ENCODE assay signal across 9 cellular contexts in the genomic region with DNA sequence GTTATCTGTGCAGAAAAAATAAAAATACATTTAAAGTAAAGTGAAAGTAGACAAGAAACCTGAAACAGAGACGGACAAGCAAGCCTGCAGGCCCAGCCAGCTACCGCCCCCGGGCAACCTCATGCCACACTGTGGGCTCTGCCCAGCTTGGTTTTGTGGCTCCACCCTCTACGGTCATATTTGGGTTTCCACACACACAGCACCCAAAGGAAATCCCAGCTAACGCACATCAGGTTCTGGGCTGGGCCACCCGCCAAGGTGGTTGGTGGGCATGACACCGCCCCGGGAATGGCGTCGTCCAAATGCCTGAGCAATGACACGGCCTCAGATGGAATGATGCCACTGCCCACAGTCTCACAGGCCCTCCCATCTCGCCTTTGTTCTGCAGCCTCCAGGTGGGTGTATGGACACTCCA. TPM values are rescaled to one million over a fixed set of nuclear protein-coding genes. Genes with fewer than 3 reads are reported as not detected.
DNase-seq lines count a peak whose midpoint lies in the region; ATAC-seq and TF ChIP-seq lines count a peak whose summit lies in the region.
"Had no signal": no experiment of that assay in that cellular context is flagged by ENCODE, and none has a peak within 500 bp of the region (broad histone marks: within the 10 kb centered on the region; RNA-seq: fewer than 3 reads in every experiment).

No MANE protein-coding gene starts in this region.

- H3K27me3 ChIP-seq in Panc1 (ENCODE audit: control insufficient read depth, insufficient read depth, low read length): no peaks in the 10 kb centered on the region

- H3K9me3 ChIP-seq in Panc1 (ENCODE audit: control insufficient read depth, insufficient read depth, low read depth, low read length): no peaks in the 10 kb centered on the region

- no peaks in the 10 kb centered on the region for H3K9me3 Mint-ChIP-seq in activated naive CD8-positive, alpha-beta T cell treated with anti-CD3 and anti-CD28 coated beads, Interleukin-2, amount 50 U/mL, for 24 hours

- H3K4me1 ChIP-seq in Panc1 (ENCODE audit: control insufficient read depth, insufficient read depth, low read length): peaks cover 7% of the 10 kb centered on the region; the same call in 1 of the 2 replicates

- peak; percentile 85 for ATAC-seq in Panc1
- ATAC-seq in activated naive CD8-positive, alpha-beta T cell treated with anti-CD3 and anti-CD28 coated beads, Interleukin-2, amount 50 U/mL, for 24 hours: peak; percentile 87
- ATAC-seq in Right ventricle myocardium inferior: no peak

- no peaks in the 10 kb centered on the region for H3K27me3 Mint-ChIP-seq in activated naive CD8-positive, alpha-beta T cell treated with anti-CD3 and anti-CD28 coated beads, Interleukin-2, amount 50 U/mL, for 24 hours

- H3K36me3 Mint-ChIP-seq in activated naive CD8-positive, alpha-beta T cell treated with anti-CD3 and anti-CD28 coated beads, Interleukin-2, amount 50 U/mL, for 24 hours (ENCODE audit: low read depth): no peaks in the 10 kb centered on the region

- CTCF ChIA-PET in Panc1 (lab: Charles Lee) (no interaction called here), HEK293T (lab: Yijun Ruan, JAX) (no interaction called here)

- TF ChIP-seq CTCF in AG09309 (IDR thresholded peaks at IDR 0.05; ENCODE audit: control insufficient read depth, insufficient read depth, low read depth, low read length, missing control alignments) (no peak), Panc1 (IDR thresholded peaks at IDR 0.05) (no peak)

- H3K4me3 Mint-ChIP-seq in activated naive CD8-positive, alpha-beta T cell treated with anti-CD3 and anti-CD28 coated beads, Interleukin-2, amount 50 U/mL, for 24 hours: peak overlapping the region; percentile 41

- H3K4me3 ChIP-seq in AG09309 (ENCODE audit: control insufficient read depth, low read depth, low read length) (no peak overlapping the region), Panc1 (ENCODE audit: low read depth in 2 of 2, low read length in 2 of 2) (no peak overlapping the region)

- POLR2A ChIA-PET in Panc1 (lab: Charles Lee): no interaction called here
- POLR2A ChIA-PET in HEK293T (lab: Yijun Ruan, JAX): no interaction called here

- peaks cover 58% of the 10 kb centered on the region for H3K4me1 Mint-ChIP-seq in activated naive CD8-positive, alpha-beta T cell treated with anti-CD3 and anti-CD28 coated beads, Interleukin-2, amount 50 U/mL, for 24 hours

- in situ Hi-C loops in Panc1 (cut with HindIII; ENCODE audit: low pct_unique_long_range_greater_than_20kb, low sequenced_read_pairs): no loop called here

- intact Hi-C loops in Panc1 (cut with micrococcal nuclease; ENCODE audit: unreplicated experiment): no loop called here
- intact Hi-C loops in Right ventricle myocardium inferior (cut with DNase I): no loop called here

- H3K36me3 ChIP-seq in Panc1 (ENCODE audit: control insufficient read depth, insufficient read depth, low read length): no peaks in the 10 kb centered on the region

- DNase-seq in AG09309 (ENCODE audit: low read depth): peak; percentile 46
- peak; percentile 67 for DNase-seq in Panc1 (ENCODE audit: low read depth, low spot score)
- peak; percentile 62 for DNase-seq in activated naive CD8-positive, alpha-beta T cell treated with anti-CD3 and anti-CD28 coated beads, Interleukin-2, amount 50 U/mL, for 24 hours
- peak; percentile 98 for DNase-seq in myocyte (ENCODE audit: low read depth)
- DNase-seq in anterior cingulate cortex (lab: John Stamatoyannopoulos, UW): no peak
- no peak for DNase-seq in HEK293T (ENCODE audit: extremely low spot score)
- DNase-seq in Right ventricle myocardium inferior (ENCODE audit: missing footprints): no peak
- DNase-seq in NCI-H1105 treated with DMSO at 0.1 percent for 48 hours (lab: John Stamatoyannopoulos, UW): no peak
- DNase-seq: KG1 had no signal

- BruUV-seq in Panc1 (replicated peaks; lab: Mats Ljungman, UMichigan): no TSS peak

- H3K27ac Mint-ChIP-seq in activated naive CD8-positive, alpha-beta T cell treated with anti-CD3 and anti-CD28 coated beads, Interleukin-2, amount 50 U/mL, for 24 hours: peak overlapping the region; percentile 34

- no peak overlapping the region for H3K27ac ChIP-seq in Panc1 (ENCODE audit: low read length)

TF ChIP-seq in HEK293T, 16 proteins besides CTCF, POLR2A, EP300 and RAD21:
- no peak for TF ChIP-seq BHLHE40 (IDR thresholded peaks at IDR 0.05; ENCODE audit: borderline replicate concordance)
- no peak for TF ChIP-seq L3MBTL2 (conservative IDR thresholded peaks at IDR 0.05)
- TF ChIP-seq, protein P1, sequence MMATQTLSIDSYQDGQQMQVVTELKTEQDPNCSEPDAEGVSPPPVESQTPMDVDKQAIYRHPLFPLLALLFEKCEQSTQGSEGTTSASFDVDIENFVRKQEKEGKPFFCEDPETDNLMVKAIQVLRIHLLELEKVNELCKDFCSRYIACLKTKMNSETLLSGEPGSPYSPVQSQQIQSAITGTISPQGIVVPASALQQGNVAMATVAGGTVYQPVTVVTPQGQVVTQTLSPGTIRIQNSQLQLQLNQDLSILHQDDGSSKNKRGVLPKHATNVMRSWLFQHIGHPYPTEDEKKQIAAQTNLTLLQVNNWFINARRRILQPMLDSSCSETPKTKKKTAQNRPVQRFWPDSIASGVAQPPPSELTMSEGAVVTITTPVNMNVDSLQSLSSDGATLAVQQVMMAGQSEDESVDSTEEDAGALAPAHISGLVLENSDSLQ (IDR thresholded peaks at IDR 0.05): no peak
- TF ChIP-seq LEF1 (IDR thresholded peaks at IDR 0.05; ENCODE audit: borderline replicate concordance): no peak
- TF ChIP-seq FOXM1 (IDR thresholded peaks at IDR 0.05; ENCODE audit: borderline replicate concordance): no peak
- TF ChIP-seq ARNT (IDR thresholded peaks at IDR 0.05): no peak
- no peak for TF ChIP-seq ZNF384 (IDR thresholded peaks at IDR 0.05)
- TF ChIP-seq CTBP1 (IDR thresholded peaks at IDR 0.05; ENCODE audit: borderline replicate concordance): no peak
- no peak for TF ChIP-seq SUZ12 (IDR thresholded peaks at IDR 0.05)
- TF ChIP-seq FOXA1 (IDR thresholded peaks at IDR 0.05): no peak
- TF ChIP-seq TARDBP (IDR thresholded peaks at IDR 0.05): no peak
- no peak for TF ChIP-seq SP1 (IDR thresholded peaks at IDR 0.05)
- TF ChIP-seq HDGF (IDR thresholded peaks at IDR 0.05; ENCODE audit: borderline replicate concordance): no peak
- TF ChIP-seq ELF4 (IDR thresholded peaks at IDR 0.05): no peak
- no peak for TF ChIP-seq FOXK2 (IDR thresholded peaks at IDR 0.05)
- no peak for TF ChIP-seq NFRKB (IDR thresholded peaks at IDR 0.05)

RNA-seq across cellular contexts. Expression of gene FAM110A, which starts 22.9 kb away (rescaled TPM):
- 7.8 TPM for total RNA-seq in Panc1 (2021; ENCODE audit: unreplicated experiment)
- 7.6 TPM for polyA plus RNA-seq in Panc1 (2012; ENCODE audit: insufficient read length)
- 0.29 and 1.2 TPM in 2 replicates for total RNA-seq in myocyte
- 0.73 TPM for polyA plus RNA-seq in myocyte (2012)
- total RNA-seq in Right ventricle myocardium inferior: 2.6 TPM

RNA-seq across cellular contexts. Expression of gene ANGPT4, which starts 59.8 kb away (rescaled TPM):
- total RNA-seq in Panc1 (2021; ENCODE audit: unreplicated experiment) (not detected), myocyte (not detected in 2 replicates), Right ventricle myocardium inferior (0.05 TPM)
- 0.05 TPM for polyA plus RNA-seq in Panc1 (2012; ENCODE audit: insufficient read length)
- polyA plus RNA-seq in myocyte (2012): not detected

Comparison
In these comparisons a context has a peak if more than half of its experiments do, and no peak if none do; other contexts are left out.
1. DNase-seq: peak in AG09309 (single experiment), Panc1 (single experiment), activated naive CD8-positive, alpha-beta T cell treated with anti-CD3 and anti-CD28 coated beads, Interleukin-2, amount 50 U/mL, for 24 hours (single experiment) and myocyte (single experiment); none in anterior cingulate cortex (0 of 58), HEK293T (single experiment), Right ventricle myocardium inferior (single experiment) and NCI-H1105 treated with DMSO at 0.1 percent for 48 hours (single experiment).